Comparison of ENCODE assay signal across 1 cellular context in the genomic region with DNA sequence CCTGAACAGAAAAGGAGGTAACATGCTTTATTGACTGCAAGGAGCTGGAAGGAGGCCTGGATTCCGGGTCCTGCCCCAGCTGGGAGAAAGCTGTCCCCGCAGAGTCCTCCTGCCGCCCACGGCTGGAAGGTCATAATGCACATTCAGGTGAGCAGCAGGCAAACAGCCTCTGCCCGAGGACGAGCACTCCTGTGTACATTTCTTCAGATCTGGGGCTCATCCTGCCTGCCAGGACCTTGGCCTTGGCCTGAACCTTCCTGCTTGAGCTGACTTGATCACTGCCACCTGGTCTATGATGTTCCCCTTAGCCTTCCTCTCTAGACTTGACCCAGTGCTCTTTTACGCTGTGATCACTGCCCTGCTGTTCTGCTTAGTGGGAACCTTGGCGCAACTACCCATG.
TF ChIP-seq lines count a peak whose summit lies in the region.

No MANE protein-coding gene starts in this region.

TF ChIP-seq in IMR-90, 13 proteins besides CTCF, POLR2A, EP300 and RAD21:
- TF ChIP-seq NFE2L2 (IDR thresholded peaks at IDR 0.05; ENCODE audit: low read depth, low read length) (no peak), MXI1 (IDR thresholded peaks at IDR 0.05; ENCODE audit: borderline replicate concordance, low read depth, low read length) (no peak), MAFK (IDR thresholded peaks at IDR 0.05; ENCODE audit: low read depth, low read length) (no peak), RCOR1 (IDR thresholded peaks at IDR 0.05; ENCODE audit: insufficient replicate concordance, low read length) (no peak), BHLHE40 (IDR thresholded peaks at IDR 0.05; ENCODE audit: low read depth, low read length) (no peak), CHD1 (IDR thresholded peaks at IDR 0.05; ENCODE audit: low read depth, low read length) (no peak), RFX5 (IDR thresholded peaks at IDR 0.05; ENCODE audit: low read depth, low read length) (no peak), MAZ (IDR thresholded peaks at IDR 0.05; ENCODE audit: borderline replicate concordance, low read depth, low read length) (no peak), FOS (IDR thresholded peaks at IDR 0.05; ENCODE audit: low read depth, low read length) (no peak), SMC3 (IDR thresholded peaks at IDR 0.05; ENCODE audit: low read depth, low read length) (no peak), CEBPB (IDR thresholded peaks at IDR 0.05; ENCODE audit: low read depth, low read length) (no peak)
- TF ChIP-seq, protein P1, sequence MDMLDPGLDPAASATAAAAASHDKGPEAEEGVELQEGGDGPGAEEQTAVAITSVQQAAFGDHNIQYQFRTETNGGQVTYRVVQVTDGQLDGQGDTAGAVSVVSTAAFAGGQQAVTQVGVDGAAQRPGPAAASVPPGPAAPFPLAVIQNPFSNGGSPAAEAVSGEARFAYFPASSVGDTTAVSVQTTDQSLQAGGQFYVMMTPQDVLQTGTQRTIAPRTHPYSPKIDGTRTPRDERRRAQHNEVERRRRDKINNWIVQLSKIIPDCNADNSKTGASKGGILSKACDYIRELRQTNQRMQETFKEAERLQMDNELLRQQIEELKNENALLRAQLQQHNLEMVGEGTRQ (IDR thresholded peaks at IDR 0.05; ENCODE audit: low read depth, low read length): no peak
- TF ChIP-seq, protein P2, sequence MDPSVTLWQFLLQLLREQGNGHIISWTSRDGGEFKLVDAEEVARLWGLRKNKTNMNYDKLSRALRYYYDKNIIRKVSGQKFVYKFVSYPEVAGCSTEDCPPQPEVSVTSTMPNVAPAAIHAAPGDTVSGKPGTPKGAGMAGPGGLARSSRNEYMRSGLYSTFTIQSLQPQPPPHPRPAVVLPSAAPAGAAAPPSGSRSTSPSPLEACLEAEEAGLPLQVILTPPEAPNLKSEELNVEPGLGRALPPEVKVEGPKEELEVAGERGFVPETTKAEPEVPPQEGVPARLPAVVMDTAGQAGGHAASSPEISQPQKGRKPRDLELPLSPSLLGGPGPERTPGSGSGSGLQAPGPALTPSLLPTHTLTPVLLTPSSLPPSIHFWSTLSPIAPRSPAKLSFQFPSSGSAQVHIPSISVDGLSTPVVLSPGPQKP (IDR thresholded peaks at IDR 0.05; ENCODE audit: borderline replicate concordance, low read depth, low read length): no peak
